ENCODE assay signal across 30 cellular contexts in genomic region chr6:102051720-102052119, GRCh38.
"Had no signal": no experiment of that assay in that cellular context is flagged by ENCODE, and none has a peak within 500 bp of the region (broad histone marks: within the 10 kb centered on the region; RNA-seq: fewer than 3 reads in every experiment).

No MANE protein-coding gene starts in this region.

- H3K36me3 ChIP-seq: adrenal gland, ascending aorta, brain microvascular endothelial cell, cardiac muscle cell had no signal

- DNase-seq: activated effector memory CD4-positive, alpha-beta T cell treated with anti-CD3 and anti-CD28 coated beads, Interleukin-2, amount 50 U/mL, for 16 hours; activated effector memory CD4-positive, alpha-beta T cell treated with Interleukin-2 at 50 U/mL for 16 hours; activated gamma-delta T cell; activated gamma-delta T cell treated with Interleukin-2 at 50 U/mL for 16 hours; activated naive CD4-positive, alpha-beta T cell; activated naive CD4-positive, alpha-beta T cell treated with anti-CD3 and anti-CD28 coated beads for 36 hours; activated naive CD4-positive, alpha-beta T cell treated with anti-CD3 and anti-CD28 coated beads, Interleukin-2, amount 10 ng/mL, durations not matched to agents 7 days and 5 days; activated naive CD4-positive, alpha-beta T cell treated with anti-CD3 and anti-CD28 coated beads, Interleukin-2, amount 50 U/mL, for 16 hours; activated naive CD4-positive, alpha-beta T cell treated with Interleukin-2 at 50 U/mL for 16 hours; activated naive CD8-positive, alpha-beta T cell treated with anti-CD3 and anti-CD28 coated beads for 36 hours; activated naive CD8-positive, alpha-beta T cell treated with anti-CD3 and anti-CD28 coated beads, Interleukin-2, amount 10 ng/mL, durations not matched to agents 7 days and 5 days; activated naive CD8-positive, alpha-beta T cell treated with anti-CD3 and anti-CD28 coated beads, Interleukin-2, amount 50 U/mL, for 24 hours; activated T-cell treated with anti-CD3 and anti-CD28 coated beads, Interleukin-2, amount 50 U/mL, for 1 hour; activated T-cell treated with anti-CD3 and anti-CD28 coated beads, Interleukin-2, amount 50 U/mL, for 24 hours; activated T-cell treated with anti-CD3 and anti-CD28 coated beads, Interleukin-2, amount 50 U/mL, for 4 hours; activated T-cell treated with anti-CD3 and anti-CD28 coated beads, Interleukin-2, amount 50 U/mL, for 48 hours; activated T-cell treated with anti-CD3 and anti-CD28 coated beads, Interleukin-2, amount 50 U/mL, for 72 hours; adrenal gland; amniotic stem cell; amygdala; anterior cingulate cortex; aorta; body of pancreas; brain microvascular endothelial cell; caudate nucleus; central memory CD4-positive, alpha-beta T cell; cerebellar nuclear complex had no signal

- H3K9me3 ChIP-seq: adrenal gland, ascending aorta, body of pancreas, breast epithelium had no signal

- H3K4me1 ChIP-seq: adrenal gland, ascending aorta, body of pancreas, breast epithelium had no signal

- H3K4me3 ChIP-seq: adrenal gland, ascending aorta, body of pancreas, breast epithelium, cardiac muscle cell had no signal

- H3K27me3 ChIP-seq: adrenal gland, ascending aorta, body of pancreas, brain microvascular endothelial cell, breast epithelium, cardiac muscle cell had no signal

- H3K27ac ChIP-seq: adrenal gland, ascending aorta, body of pancreas, brain microvascular endothelial cell, breast epithelium, cardiac muscle cell had no signal
